ENCODE assay signal across 21 cellular contexts in genomic region chr5:159737263-159737662, GRCh38.
DNase-seq lines count a peak whose midpoint lies in the region; ATAC-seq and TF ChIP-seq lines count a peak whose summit lies in the region.
"Had no signal": no experiment of that assay in that cellular context is flagged by ENCODE, and none has a peak within 500 bp of the region (broad histone marks: within the 10 kb centered on the region; RNA-seq: fewer than 3 reads in every experiment).

No MANE protein-coding gene starts in this region.

- 76 to 78% methylated on average over 5 of the region's 5 CpGs for WGBS in heart right ventricle, 2 donors

- no peaks in the 10 kb centered on the region for H3K36me3 Mint-ChIP-seq in MCF 10A (ENCODE audit: insufficient read depth, unreplicated experiment)
- H3K36me3 Mint-ChIP-seq: CD8-positive, alpha-beta T cell had no signal

- H3K4me1 Mint-ChIP-seq in MCF 10A (ENCODE audit: insufficient read depth, unreplicated experiment) = peaks cover 9% of the 10 kb centered on the region

- intact Hi-C loops in MCF 10A (cut with micrococcal nuclease) (loop anchor here (10.0 kb wide), 1 partner anchor 222 kb away; no protein-coding TSS in a partner anchor), breast epithelium (cut with DNase I; ENCODE audit: low total_unique reads) (no loop called here), heart right ventricle (cut with DNase I) (no loop called here), tibial artery (cut with DNase I; ENCODE audit: low total_unique reads) (no loop called here)

- H3K9me3 ChIP-seq in breast epithelium = no peaks in the 10 kb centered on the region
- H3K9me3 ChIP-seq in heart right ventricle = no peaks in the 10 kb centered on the region
- no peaks in the 10 kb centered on the region for H3K9me3 ChIP-seq in tibial artery

- POLR2A ChIA-PET in MCF 10A (lab: Yijun Ruan, JAX) = interaction anchor here (0.6 kb wide), 1 partner anchor 9 kb away, joined by 3 read pairs; no protein-coding TSS in a partner anchor

- DNase-seq in MCF 10A (ENCODE audit: unreplicated experiment) = no peak
- DNase-seq in breast epithelium (ENCODE audit: low spot score in 2 of 2) = no peak
- peak; percentile 68 for DNase-seq in OCI-M1 (lab: John Stamatoyannopoulos, UW)
- DNase-seq in heart right ventricle = no peak
- DNase-seq in tibial artery = peak; percentile 24 to 68
- DNase-seq in hippocampal formation (lab: John Stamatoyannopoulos, UW) = no peak
- no peak for DNase-seq in NCI-H2081 treated with DMSO at 0.1 percent for 48 hours (lab: John Stamatoyannopoulos, UW)
- DNase-seq: Calu3; CD8-positive, alpha-beta T cell; DMS79; H9; Kasumi-1; NCI-H1105 treated with DMSO at 0.1 percent for 48 hours; NCI-H187; NCI-H2227 treated with DMSO at 0.1 percent for 48 hours; NCI-H510A treated with DMSO at 0.1 percent for 48 hours; PC-3; RPMI8226 had no signal

- no peak overlapping the region for H3K4me3 ChIP-seq in breast epithelium
- H3K4me3 ChIP-seq in heart right ventricle = no peak overlapping the region
- H3K4me3 ChIP-seq in tibial artery = no peak overlapping the region
- H3K4me3 ChIP-seq: BLaER1 treated with 17β-estradiol and CSF1 and Interleukin-3, amounts not matched to agents 10 nM and 100 nM had no signal

- ATAC-seq in heart right ventricle (peak in 5 of 8 donors; percentile 24 to 63 (median 35)), HG03175 (IDR thresholded peaks at IDR 0.05; ENCODE audit: unreplicated experiment) (no peak)
- ATAC-seq: CD8-positive, alpha-beta T cell; PC-3 had no signal

- peak overlapping the region; percentile 1 for H3K27ac Mint-ChIP-seq in MCF 10A (ENCODE audit: low read depth, unreplicated experiment)
- H3K27ac Mint-ChIP-seq: CD8-positive, alpha-beta T cell; H9; IgD-negative memory B cell had no signal

- TF ChIP-seq POLR2A in breast epithelium (IDR thresholded peaks at IDR 0.05) = no peak

- CTCF ChIA-PET in MCF 10A (lab: Yijun Ruan, JAX) = interaction anchor here (1.0 to 2.5 kb wide), 2 partner anchors 205 to 250 kb away, joined by 3 to 9 read pairs; no protein-coding TSS in a partner anchor

- no peak overlapping the region for H3K4me3 Mint-ChIP-seq in MCF 10A (ENCODE audit: unreplicated experiment)
- H3K4me3 Mint-ChIP-seq: CD8-positive, alpha-beta T cell; H9; IgD-negative memory B cell had no signal

- H3K27ac ChIP-seq in breast epithelium = no peak overlapping the region
- no peak overlapping the region for H3K27ac ChIP-seq in heart right ventricle
- H3K27ac ChIP-seq in tibial artery = no peak overlapping the region
- H3K27ac ChIP-seq: BLaER1 treated with 17β-estradiol and CSF1 and Interleukin-3, amounts not matched to agents 10 nM and 100 nM had no signal

- H3K36me3 ChIP-seq in breast epithelium (no peaks in the 10 kb centered on the region), heart right ventricle (no peaks in the 10 kb centered on the region), tibial artery (no peaks in the 10 kb centered on the region)
- H3K36me3 ChIP-seq: BLaER1 treated with 17β-estradiol and CSF1 and Interleukin-3, amounts not matched to agents 10 nM and 100 nM had no signal

- peaks cover 0 to 8% of the 10 kb centered on the region in 2 donors for H3K27me3 ChIP-seq in breast epithelium
- H3K27me3 ChIP-seq in heart right ventricle = no peaks in the 10 kb centered on the region
- H3K27me3 ChIP-seq in tibial artery = no peaks in the 10 kb centered on the region
- H3K27me3 ChIP-seq: BLaER1 treated with 17β-estradiol and CSF1 and Interleukin-3, amounts not matched to agents 10 nM and 100 nM had no signal

- no TSS peak for BruUV-seq in MCF 10A (replicated peaks; lab: Mats Ljungman, UMichigan)

- no peaks in the 10 kb centered on the region for H3K27me3 Mint-ChIP-seq in MCF 10A (ENCODE audit: insufficient read depth, unreplicated experiment)

- H3K4me1 ChIP-seq in breast epithelium (no peaks in the 10 kb centered on the region), heart right ventricle (peaks cover 0 to 11% (median 0%) of the 10 kb centered on the region in 9 donors), tibial artery (peaks cover 0 to 11% (median 5%) of the 10 kb centered on the region in 4 donors)

- TF ChIP-seq CTCF in MCF 10A (IDR thresholded peaks at IDR 0.05; ENCODE audit: unreplicated experiment) (no peak), breast epithelium (IDR thresholded peaks at IDR 0.05) (no peak), heart right ventricle (IDR thresholded peaks at IDR 0.05) (no peak), tibial artery (IDR thresholded peaks at IDR 0.05) (no peak)

- no peaks in the 10 kb centered on the region for H3K9me3 Mint-ChIP-seq in MCF 10A (ENCODE audit: unreplicated experiment)
- H3K9me3 Mint-ChIP-seq: CD8-positive, alpha-beta T cell had no signal

Comparison
In these comparisons a context has a peak if more than half of its experiments do, and no peak if none do; other contexts are left out.
1. DNase-seq: peak in OCI-M1 (single experiment) and tibial artery (2 of 2); none in MCF 10A (single experiment), breast epithelium (0 of 2), heart right ventricle (0 of 2), hippocampal formation (0 of 2) and NCI-H2081 treated with DMSO at 0.1 percent for 48 hours (single experiment).